ENCODE assay signal across 8 cellular contexts in the genomic region with DNA sequence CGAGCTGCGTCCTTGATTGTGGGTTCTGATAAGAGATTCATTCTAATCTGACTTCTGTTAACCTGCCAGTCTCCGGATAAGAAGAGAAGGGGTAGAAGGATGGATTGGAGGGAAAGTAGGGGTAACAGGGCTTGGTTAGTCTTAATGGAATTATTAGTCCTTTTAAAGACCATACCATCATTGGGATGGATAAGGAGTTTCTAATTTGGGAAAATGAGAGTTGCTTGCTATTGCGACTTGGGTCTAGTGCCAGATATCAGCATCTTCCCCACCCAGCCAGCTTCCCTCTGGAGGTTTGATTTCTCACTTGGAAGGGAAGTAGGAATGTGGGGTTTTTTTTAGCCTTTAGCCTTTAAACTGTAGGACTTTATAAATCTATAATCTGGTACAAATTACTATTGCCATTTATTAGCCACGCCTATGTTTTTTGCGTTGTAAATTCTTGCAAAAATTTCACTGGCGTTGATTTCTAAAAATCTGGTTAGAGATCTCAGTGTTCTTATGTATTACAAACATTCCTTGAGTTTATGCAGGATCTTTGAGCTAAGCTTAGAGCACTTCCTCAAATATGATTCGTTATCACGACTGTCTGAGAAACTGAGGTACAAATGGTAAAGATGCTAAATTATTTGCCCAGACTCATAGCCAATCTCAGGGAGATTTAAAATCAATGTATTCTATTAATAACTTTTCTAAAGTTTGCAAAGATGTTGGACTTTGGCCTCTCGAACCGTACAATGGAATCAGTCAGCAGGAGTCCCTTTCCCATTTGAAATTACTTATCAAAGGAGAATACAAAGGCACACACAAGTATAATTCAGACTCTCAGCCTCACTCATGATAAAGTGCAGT. TPM values are rescaled to one million over a fixed set of nuclear protein-coding genes. Genes with fewer than 3 reads are reported as not detected.
DNase-seq lines count a peak whose midpoint lies in the region; ATAC-seq and TF ChIP-seq lines count a peak whose summit lies in the region.

No MANE protein-coding gene starts in this region.

- H3K27ac Mint-ChIP-seq in activated CD8-positive, alpha-beta T cell treated with anti-CD3 and anti-CD28 coated beads for 36 hours, result peak overlapping the region; percentile 97
- H3K27ac Mint-ChIP-seq in stimulated activated naive CD8-positive, alpha-beta T cell treated with anti-CD3 and anti-CD28 coated beads, Interleukin-15, amount 100 ng/mL, for 72 hours, result peak overlapping the region; percentile 62 to 93

- peaks cover 47% of the 10 kb centered on the region for H3K4me1 Mint-ChIP-seq in activated CD8-positive, alpha-beta T cell treated with anti-CD3 and anti-CD28 coated beads for 36 hours (ENCODE audit: low read depth)
- H3K4me1 Mint-ChIP-seq in stimulated activated naive CD8-positive, alpha-beta T cell treated with anti-CD3 and anti-CD28 coated beads, Interleukin-15, amount 100 ng/mL, for 72 hours, result peaks cover 54% of the 10 kb centered on the region

- peak overlapping the region; percentile 99 for H3K4me3 Mint-ChIP-seq in activated CD8-positive, alpha-beta T cell treated with anti-CD3 and anti-CD28 coated beads for 36 hours
- peak overlapping the region; percentile 87 to 94 for H3K4me3 Mint-ChIP-seq in stimulated activated naive CD8-positive, alpha-beta T cell treated with anti-CD3 and anti-CD28 coated beads, Interleukin-15, amount 100 ng/mL, for 72 hours

- H3K27me3 Mint-ChIP-seq in activated CD8-positive, alpha-beta T cell treated with anti-CD3 and anti-CD28 coated beads for 36 hours, result no peaks in the 10 kb centered on the region
- no peaks in the 10 kb centered on the region for H3K27me3 Mint-ChIP-seq in stimulated activated naive CD8-positive, alpha-beta T cell treated with anti-CD3 and anti-CD28 coated beads, Interleukin-15, amount 100 ng/mL, for 72 hours

- H3K9me3 Mint-ChIP-seq in activated CD8-positive, alpha-beta T cell treated with anti-CD3 and anti-CD28 coated beads for 36 hours, result no peaks in the 10 kb centered on the region
- H3K9me3 Mint-ChIP-seq in stimulated activated naive CD8-positive, alpha-beta T cell treated with anti-CD3 and anti-CD28 coated beads, Interleukin-15, amount 100 ng/mL, for 72 hours, result no peaks in the 10 kb centered on the region

- H3K4me1 ChIP-seq in iPS-15b (ENCODE audit: control insufficient read depth, insufficient read depth, low read length), result peaks cover 20% of the 10 kb centered on the region

- CTCF ChIA-PET in activated CD8-positive, alpha-beta T cell treated with anti-CD3 and anti-CD28 coated beads for 36 hours (lab: Charles Lee), result interaction anchor here (1.2 to 1.4 kb wide), 2 partner anchors 24 to 160 kb away, joined by 3 to 5 read pairs; no protein-coding TSS in a partner anchor

- intact Hi-C loops in activated CD8-positive, alpha-beta T cell treated with anti-CD3 and anti-CD28 coated beads for 36 hours (cut with micrococcal nuclease), result no loop called here

- ATAC-seq in activated CD8-positive, alpha-beta T cell treated with anti-CD3 and anti-CD28 coated beads for 36 hours, result no peak
- no peak for ATAC-seq in stimulated activated naive CD8-positive, alpha-beta T cell treated with anti-CD3 and anti-CD28 coated beads, Interleukin-15, amount 100 ng/mL, for 72 hours
- no peak for ATAC-seq in HG03521 (IDR thresholded peaks at IDR 0.05; ENCODE audit: unreplicated experiment)

- no peak for TF ChIP-seq CTCF in activated CD8-positive, alpha-beta T cell treated with anti-CD3 and anti-CD28 coated beads for 36 hours (IDR thresholded peaks at IDR 0.05)

- peak overlapping the region; percentile 59 for H3K4me3 ChIP-seq in iPS-15b (ENCODE audit: low read depth, low read length)

- H3K27me3 ChIP-seq in iPS-15b (ENCODE audit: control insufficient read depth, insufficient read depth, low read length), result peaks cover 10% of the 10 kb centered on the region

- peaks cover 2% of the 10 kb centered on the region for H3K36me3 Mint-ChIP-seq in activated CD8-positive, alpha-beta T cell treated with anti-CD3 and anti-CD28 coated beads for 36 hours (ENCODE audit: low read depth)

- H3K9me3 ChIP-seq in iPS-15b (ENCODE audit: control insufficient read depth, insufficient read depth, low read length), result no peaks in the 10 kb centered on the region

- POLR2A ChIA-PET in activated CD8-positive, alpha-beta T cell treated with anti-CD3 and anti-CD28 coated beads for 36 hours (lab: Charles Lee), result interaction anchor here (0.6 to 1.5 kb wide), 4 partner anchors 10 to 364 kb away, joined by 3 to 6 read pairs (median 4); no protein-coding TSS in a partner anchor

- peak in 2 of 3 experiments; percentile 40 to 54 for DNase-seq in NCI-H1417 (lab: John Stamatoyannopoulos, UW)
- no peak for DNase-seq in NCI-H1417 treated with DMSO at 0.1 percent for 48 hours (lab: John Stamatoyannopoulos, UW)
- no peak for DNase-seq in activated CD8-positive, alpha-beta T cell treated with anti-CD3 and anti-CD28 coated beads for 36 hours
- no peak for DNase-seq in stimulated activated naive CD8-positive, alpha-beta T cell treated with anti-CD3 and anti-CD28 coated beads, Interleukin-15, amount 100 ng/mL, for 72 hours
- DNase-seq in GOT3 (lab: John Stamatoyannopoulos, UW), result no peak
- no peak for DNase-seq in dedifferentiated amniotic fluid mesenchymal stem cell (ENCODE audit: extremely low spot score)

- peak overlapping the region; percentile 74 for H3K9ac ChIP-seq in iPS-15b (ENCODE audit: low read depth, low read length)

- H3K36me3 ChIP-seq in iPS-15b (ENCODE audit: control insufficient read depth, insufficient read depth, low read length), result no peaks in the 10 kb centered on the region

RNA-seq across cellular contexts. Expression of a gene that starts 1.3 kb away (rescaled TPM):
- total RNA-seq in activated CD8-positive, alpha-beta T cell treated with anti-CD3 and anti-CD28 coated beads for 36 hours, result 10 to 100 TPM; 34.7 to 36.1 TPM

RNA-seq across cellular contexts. Expression of a gene that starts 54.8 kb away (rescaled TPM):
- total RNA-seq in activated CD8-positive, alpha-beta T cell treated with anti-CD3 and anti-CD28 coated beads for 36 hours, result 10 to 100 TPM; 28.8 to 30.3 TPM

Comparison
In these comparisons a context has a peak if more than half of its experiments do, and no peak if none do; other contexts are left out.
1. DNase-seq: peak in NCI-H1417 (2 of 3); none in NCI-H1417 treated with DMSO at 0.1 percent for 48 hours (single experiment), activated CD8-positive, alpha-beta T cell treated with anti-CD3 and anti-CD28 coated beads for 36 hours (single experiment), stimulated activated naive CD8-positive, alpha-beta T cell treated with anti-CD3 and anti-CD28 coated beads, Interleukin-15, amount 100 ng/mL, for 72 hours (0 of 2), GOT3 (single experiment) and dedifferentiated amniotic fluid mesenchymal stem cell (single experiment).